15 cellular contexts compared by ENCODE assay signal in genomic region chr15:67199881-67200763, GRCh38. TPM values are rescaled to one million over a fixed set of nuclear protein-coding genes. Genes with fewer than 3 reads are reported as not detected.
A peak's percentile ranks its signal among the peaks of the same experiment; 100 is the strongest.
DNase-seq lines count a peak whose midpoint lies in the region; ATAC-seq and TF ChIP-seq lines count a peak whose summit lies in the region.
"Had no signal": no experiment of that assay in that cellular context is flagged by ENCODE, and none has a peak within 500 bp of the region (broad histone marks: within the 10 kb centered on the region; RNA-seq: fewer than 3 reads in every experiment).

No MANE protein-coding gene starts in this region.

- H3K27me3 ChIP-seq in hepatocyte (no peaks in the 10 kb centered on the region), upper lobe of right lung (no peaks in the 10 kb centered on the region)

- H3K9me2 ChIP-seq in hepatocyte (replicated peaks; ENCODE audit: insufficient read depth), result no peaks in the 10 kb centered on the region

- H2AFZ ChIP-seq in hepatocyte, result no peak overlapping the region

- H3K27ac ChIP-seq in hepatocyte (peak overlapping the region; percentile 33), upper lobe of right lung (no peak overlapping the region)

- H3K4me1 ChIP-seq in hepatocyte (ENCODE audit: insufficient read depth) (peaks cover 19% of the 10 kb centered on the region), upper lobe of right lung (peaks cover 8% of the 10 kb centered on the region)

- DNase-seq in Right ventricle myocardium superior (no peak), cardiac septum (ENCODE audit: low spot score) (no peak), amniotic epithelial cell (ENCODE audit: low read depth) (peak; percentile 72), hepatocyte (ENCODE audit: low spot score) (no peak), upper lobe of right lung (no peak), foreskin melanocyte (no peak)
- DNase-seq: activated naive CD8-positive, alpha-beta T cell treated with anti-CD3 and anti-CD28 coated beads, Interleukin-2, amount 10 ng/mL, durations not matched to agents 7 days and 5 days; DMS79; effector CD8-positive, alpha-beta T cell; NCI-H1092; NCI-H446; RPMI8226 had no signal

- H3K4me2 ChIP-seq in hepatocyte, result no peak overlapping the region

- H3K36me3 ChIP-seq in hepatocyte (replicated peaks; ENCODE audit: insufficient read depth, low read depth) (no peaks in the 10 kb centered on the region), upper lobe of right lung (peaks cover 26% of the 10 kb centered on the region)

- H3K79me2 ChIP-seq in hepatocyte, result no peaks in the 10 kb centered on the region

- TF ChIP-seq CTCF in hepatocyte (IDR thresholded peaks at IDR 0.05; ENCODE audit: poor library complexity), result no peak
- no peak for TF ChIP-seq CTCF in upper lobe of right lung (IDR thresholded peaks at IDR 0.05)

- H3K4me3 ChIP-seq in hepatocyte, result no peak overlapping the region
- no peak overlapping the region for H3K4me3 ChIP-seq in upper lobe of right lung
- H3K4me3 ChIP-seq: GM12878 had no signal

- ATAC-seq in Right ventricle myocardium superior (ENCODE audit: poor library complexity), result peak; percentile 48
- peak; percentile 24 for ATAC-seq in upper lobe of right lung
- no peak for ATAC-seq in GM18505 (IDR thresholded peaks at IDR 0.05; ENCODE audit: unreplicated experiment)
- no peak for ATAC-seq in GM18907 (IDR thresholded peaks at IDR 0.05; ENCODE audit: unreplicated experiment)
- ATAC-seq: GM12878 had no signal

- 89% methylated on average over 8 of the region's 8 CpGs for WGBS in hepatocyte (ENCODE audit: low lambda C conversion rate, missing lambda C conversion rate)

- H3K9me3 ChIP-seq in hepatocyte (ENCODE audit: low read depth) (no peaks in the 10 kb centered on the region), upper lobe of right lung (no peaks in the 10 kb centered on the region)

- intact Hi-C loops in Right ventricle myocardium superior (cut with DNase I), result loop anchor here (10.0 kb wide), 1 partner anchor 45 kb away; no protein-coding TSS in a partner anchor
- intact Hi-C loops in cardiac septum (cut with DNase I), result no loop called here
- intact Hi-C loops in upper lobe of right lung (cut with DNase I), result no loop called here

- H4K20me1 ChIP-seq in hepatocyte (ENCODE audit: insufficient read depth, poor library complexity, severe bottlenecking), result no peaks in the 10 kb centered on the region

- no peak for TF ChIP-seq POLR2A in GM18505 (IDR thresholded peaks at IDR 0.05; ENCODE audit: borderline replicate concordance, extremely low read depth, insufficient read depth, insufficient read length)

RNA-seq across cellular contexts. Expression of gene AAGAB, which starts 54.3 kb away (rescaled TPM):
- total RNA-seq in Right ventricle myocardium superior (18.1 TPM), cardiac septum (24.1 TPM), hepatocyte (30.8 and 32.0 TPM in 2 replicates), upper lobe of right lung (26.6 TPM)
- polyA plus RNA-seq in hepatocyte, result 25.7 and 36.2 TPM in 2 replicates

RNA-seq across cellular contexts. Expression of gene IQCH, which starts 54.5 kb away (rescaled TPM):
- total RNA-seq in Right ventricle myocardium superior (1.6 TPM), cardiac septum (0.94 TPM), hepatocyte (0.24 and 1.0 TPM in 2 replicates), upper lobe of right lung (0.93 TPM)
- 0.76 and 1.4 TPM in 2 replicates for polyA plus RNA-seq in hepatocyte

Comparison
In these comparisons a context has a peak if more than half of its experiments do, and no peak if none do; other contexts are left out.
1. ATAC-seq: peak in Right ventricle myocardium superior (single experiment) and upper lobe of right lung (single experiment); none in GM18505 (single experiment) and GM18907 (single experiment).